ENCODE assay signal across 8 cellular contexts in genomic region chr12:14026536-14026935, GRCh38. TPM values are rescaled to one million over a fixed set of nuclear protein-coding genes. Genes with fewer than 3 reads are reported as not detected.
"Had no signal": no experiment of that assay in that cellular context is flagged by ENCODE, and none has a peak within 500 bp of the region (broad histone marks: within the 10 kb centered on the region; RNA-seq: fewer than 3 reads in every experiment).

No MANE protein-coding gene starts in this region.

- H3K36me3 ChIP-seq: HAP-1 had no signal

- H3K9ac ChIP-seq: GM23248 had no signal

- H3K27ac ChIP-seq: GM23248, HL-60 had no signal

- FAIRE-seq: HepG2 had no signal

- DNase-seq: GM23248, GOT3, H7, HFFc6 had no signal

- H2AFZ ChIP-seq: GM23248 had no signal

- H3K4me3 ChIP-seq: GM23248, HAP-1 had no signal

- H3K9me3 ChIP-seq: HAP-1 had no signal

RNA-seq across cellular contexts. Expression of gene GRIN2B, which starts 45.1 kb away (rescaled TPM):
- polyA plus RNA-seq: GM23248, IgD-negative memory B cell had no signal
